Comparison of ENCODE assay signal across 8 cellular contexts in genomic region chr7:2209146-2209960, GRCh38. TPM values are rescaled to one million over a fixed set of nuclear protein-coding genes. Genes with fewer than 3 reads are reported as not detected.
DNase-seq lines count a peak whose midpoint lies in the region; ATAC-seq and TF ChIP-seq lines count a peak whose summit lies in the region.

No MANE protein-coding gene starts in this region.

- no peak overlapping the region for H3K27ac Mint-ChIP-seq in CD8-positive, alpha-beta T cell
- H3K27ac Mint-ChIP-seq in IgD-negative memory B cell, result peak overlapping the region in 2 of 3 donors; percentile 50 to 76
- no peak overlapping the region for H3K27ac Mint-ChIP-seq in immature natural killer cell

- POLR2A ChIA-PET in CD8-positive, alpha-beta T cell (lab: Charles Lee), result no interaction called here

- intact Hi-C loops in CD8-positive, alpha-beta T cell (cut with DNase I, micrococcal nuclease), result loop anchor here in 1 of 2 experiments (1.0 to 2.0 kb wide), 3 partner anchors 109 to 630 kb away; no protein-coding TSS in a partner anchor

- H3K27ac ChIP-seq in CD8-positive, alpha-beta T cell (ENCODE audit: low read depth, low read length), result no peak overlapping the region
- H3K27ac ChIP-seq in brain microvascular endothelial cell, result no peak overlapping the region

- CTCF ChIA-PET in CD8-positive, alpha-beta T cell (lab: Charles Lee), result interaction anchor here (0.6 to 1.8 kb wide), 4 partner anchors 14 to 628 kb away, joined by 3 to 7 read pairs (median 3); no protein-coding TSS in a partner anchor

- no peaks in the 10 kb centered on the region for H3K9me3 ChIP-seq in CD8-positive, alpha-beta T cell (ENCODE audit: low read length)

- H3K4me3 Mint-ChIP-seq in CD8-positive, alpha-beta T cell, result no peak overlapping the region
- peak overlapping the region in 3 of 4 donors; percentile 5 to 75 (median 41) for H3K4me3 Mint-ChIP-seq in IgD-negative memory B cell
- H3K4me3 Mint-ChIP-seq in immature natural killer cell, result no peak overlapping the region

- no peak for TF ChIP-seq CTCF in CD8-positive, alpha-beta T cell (IDR thresholded peaks at IDR 0.05)
- peak; percentile 91 for TF ChIP-seq CTCF in brain microvascular endothelial cell (IDR thresholded peaks at IDR 0.05; ENCODE audit: low read depth, low read length, missing control alignments)

- H3K36me3 ChIP-seq in CD8-positive, alpha-beta T cell (ENCODE audit: insufficient read depth, low read length), result peaks cover 8% of the 10 kb centered on the region
- H3K36me3 ChIP-seq in brain microvascular endothelial cell (replicated peaks), result peaks cover 32% of the 10 kb centered on the region

- peak; percentile 52 for ATAC-seq in CD8-positive, alpha-beta T cell

- peak; percentile 14 to 67 (median 36) for DNase-seq in CD8-positive, alpha-beta T cell
- DNase-seq in GM19238 (ENCODE audit: insufficient read length, low spot score) (peak; percentile 71), T-helper 1 cell (peak in 3 of 5 donors; percentile 24 to 35 (median 28)), brain microvascular endothelial cell (peak; percentile 61), immature natural killer cell (peak; percentile 29 to 46 (median 40)), DMS153 treated with DMSO at 0.1 percent for 48 hours (lab: John Stamatoyannopoulos, UW; ENCODE audit: unreplicated experiment) (no peak)
- DNase-seq in stimulated activated CD4-positive, alpha-beta T cell treated with anti-CD3 and anti-CD28 coated beads, Interleukin-15, amount 100 ng/mL, for 24 hours, result peak; percentile 61

- H3K9me3 Mint-ChIP-seq in CD8-positive, alpha-beta T cell, result no peaks in the 10 kb centered on the region
- no peaks in the 10 kb centered on the region for H3K9me3 Mint-ChIP-seq in IgD-negative memory B cell
- no peaks in the 10 kb centered on the region for H3K9me3 Mint-ChIP-seq in immature natural killer cell

- no peaks in the 10 kb centered on the region for H3K4me1 Mint-ChIP-seq in CD8-positive, alpha-beta T cell (ENCODE audit: low read depth)
- H3K4me1 Mint-ChIP-seq in IgD-negative memory B cell (peaks cover under 1 to 10% (median 4%) of the 10 kb centered on the region in 3 donors), immature natural killer cell (peaks cover 0 to 2% of the 10 kb centered on the region in 2 donors)

- H3K4me1 ChIP-seq in CD8-positive, alpha-beta T cell (ENCODE audit: insufficient read depth, low read length), result no peaks in the 10 kb centered on the region

- no peaks in the 10 kb centered on the region for H3K27me3 ChIP-seq in CD8-positive, alpha-beta T cell (ENCODE audit: insufficient read depth, low read length)
- H3K27me3 ChIP-seq in brain microvascular endothelial cell (replicated peaks), result no peaks in the 10 kb centered on the region

- H3K36me3 Mint-ChIP-seq in CD8-positive, alpha-beta T cell, result peaks cover 70% of the 10 kb centered on the region
- H3K36me3 Mint-ChIP-seq in IgD-negative memory B cell (peaks cover 10% of the 10 kb centered on the region), immature natural killer cell (peaks cover 4 to 42% (median 20%) of the 10 kb centered on the region in 3 donors)

- in situ Hi-C loops in brain microvascular endothelial cell (cut with HindIII; ENCODE audit: low pct_ligation_motif_present, low sequenced_read_pairs), result no loop called here

- no peaks in the 10 kb centered on the region for H3K27me3 Mint-ChIP-seq in CD8-positive, alpha-beta T cell (ENCODE audit: low read depth)
- H3K27me3 Mint-ChIP-seq in IgD-negative memory B cell, result no peaks in the 10 kb centered on the region
- H3K27me3 Mint-ChIP-seq in immature natural killer cell (ENCODE audit: low read depth in 3 of 3), result peaks cover 0 to 2% (median 0%) of the 10 kb centered on the region in 3 donors

- no peak overlapping the region for H3K4me3 ChIP-seq in CD8-positive, alpha-beta T cell (ENCODE audit: low read depth, low read length)
- H3K4me3 ChIP-seq in brain microvascular endothelial cell (ENCODE audit: low read depth, low read length), result no peak overlapping the region

RNA-seq across cellular contexts. Expression of gene MAD1L1, which starts 23.4 kb away (rescaled TPM):
- total RNA-seq in CD8-positive, alpha-beta T cell, result 10 to 100 TPM; 88.7 to 91.0 TPM
- polyA plus RNA-seq in IgD-negative memory B cell, result 133 TPM
- 100 to 1,000 TPM in 1 of 3 donors, 10 to 100 TPM in 2; 85.0 to 166 (median 97.0) TPM for polyA plus RNA-seq in immature natural killer cell

RNA-seq across cellular contexts. Expression of gene MRM2, which starts 32.7 kb away (rescaled TPM):
- total RNA-seq in CD8-positive, alpha-beta T cell, result 1 to 10 TPM; 4.5 to 5.1 TPM
- polyA plus RNA-seq in IgD-negative memory B cell (67.8 TPM), immature natural killer cell (10 to 100 TPM; 24.5 to 47.2 (median 33.1) TPM)

RNA-seq across cellular contexts. Expression of gene NUDT1, which starts 32.7 kb away (rescaled TPM):
- total RNA-seq in CD8-positive, alpha-beta T cell, result 10 to 100 TPM in 1 of 2 experiments, 1 to 10 TPM in 1; 9.0 to 10.6 TPM
- 52.1 TPM for polyA plus RNA-seq in IgD-negative memory B cell
- polyA plus RNA-seq in immature natural killer cell, result 10 to 100 TPM; 63.0 to 74.3 (median 67.4) TPM

Comparison
In these comparisons a context has a peak if more than half of its experiments do, and no peak if none do; other contexts are left out.
1. H3K27ac Mint-ChIP-seq: peak in IgD-negative memory B cell (2 of 3); none in CD8-positive, alpha-beta T cell (single experiment) and immature natural killer cell (0 of 6).
2. H3K4me3 Mint-ChIP-seq: peak in IgD-negative memory B cell (3 of 4); none in CD8-positive, alpha-beta T cell (single experiment) and immature natural killer cell (0 of 5).